ENCODE assay signal across 9 cellular contexts in the genomic region with DNA sequence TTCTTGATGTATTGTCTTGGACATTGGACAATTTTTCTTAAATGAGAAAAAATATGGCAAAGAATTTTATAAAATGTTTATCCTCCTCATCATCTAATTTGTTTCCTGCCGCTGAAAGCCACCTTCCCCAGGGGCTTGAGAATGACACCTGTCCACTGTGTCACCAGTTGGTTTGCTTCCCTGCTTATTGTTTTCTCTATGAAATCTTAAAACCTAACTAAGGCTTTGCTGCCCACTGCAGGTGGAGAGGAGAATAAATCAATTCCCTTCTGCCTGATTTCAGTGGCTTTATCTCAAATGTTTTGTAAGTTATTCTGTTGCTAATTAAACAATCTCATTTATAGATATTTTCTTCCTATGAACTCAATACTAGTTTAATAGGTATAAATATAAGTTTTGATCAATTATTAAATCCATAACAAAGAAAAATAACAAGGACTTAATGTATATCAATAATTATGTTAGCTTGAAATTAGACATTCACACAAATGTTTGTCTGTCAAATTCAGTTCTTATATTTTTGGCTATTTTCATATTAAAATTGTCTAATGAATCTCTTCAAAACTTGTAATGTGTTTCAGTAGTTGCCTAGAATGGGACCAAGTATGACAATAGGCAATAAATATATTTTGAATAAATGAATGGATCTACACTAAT.
DNase-seq lines count a peak whose midpoint lies in the region; ATAC-seq and TF ChIP-seq lines count a peak whose summit lies in the region.
"Had no signal": no experiment of that assay in that cellular context is flagged by ENCODE, and none has a peak within 500 bp of the region (broad histone marks: within the 10 kb centered on the region; RNA-seq: fewer than 3 reads in every experiment).

No MANE protein-coding gene starts in this region.

- H3F3A ChIP-seq in DOHH2 (ENCODE audit: control insufficient read depth, insufficient read depth): peaks cover 12% of the 10 kb centered on the region

- no peaks in the 10 kb centered on the region for H3K79me2 ChIP-seq in DOHH2 (ENCODE audit: control insufficient read depth, low read length)

- peak; percentile 78 for DNase-seq in NCI-H82 (lab: John Stamatoyannopoulos, UW)
- DNase-seq in epithelial cell of esophagus (ENCODE audit: low read depth): peak; percentile 39
- peak; percentile 3 for DNase-seq in occipital lobe (lab: John Stamatoyannopoulos, UW)
- DNase-seq in activated effector memory CD4-positive, alpha-beta T cell treated with anti-CD3 and anti-CD28 coated beads, Interleukin-2, amount 50 U/mL, for 16 hours: no peak
- no peak for DNase-seq in dedifferentiated amniotic fluid mesenchymal stem cell (ENCODE audit: extremely low spot score)

- H3K9me2 ChIP-seq in DOHH2 (replicated peaks; ENCODE audit: control insufficient read depth, low read length): no peaks in the 10 kb centered on the region

- peaks cover 11% of the 10 kb centered on the region for H3K36me3 ChIP-seq in DOHH2 (ENCODE audit: control insufficient read depth, low read length)

- H3K4me2 ChIP-seq in DOHH2 (ENCODE audit: low read length): peak overlapping the region; percentile 77

- TF ChIP-seq CTCF in DOHH2 (IDR thresholded peaks at IDR 0.05; ENCODE audit: low read depth, low read length, poor library complexity, severe bottlenecking) (peak; percentile 76), epithelial cell of esophagus (IDR thresholded peaks at IDR 0.05; ENCODE audit: insufficient read depth, low read depth, low read length, missing control alignments) (peak; percentile 77)

- no peaks in the 10 kb centered on the region for H4K20me1 ChIP-seq in DOHH2 (ENCODE audit: control insufficient read depth, insufficient read depth, low read depth, low read length)

- H3K27me3 ChIP-seq in DOHH2 (ENCODE audit: control insufficient read depth, low read length): no peaks in the 10 kb centered on the region

- H3K4me3 ChIP-seq in DOHH2 (ENCODE audit: low read length) (peak overlapping the region; percentile 34; the same call in 1 of the 2 replicates), epithelial cell of esophagus (ENCODE audit: low read length) (no peak overlapping the region)
- H3K4me3 ChIP-seq: skin epidermis had no signal

- peaks cover 59% of the 10 kb centered on the region for H3K4me1 ChIP-seq in DOHH2 (ENCODE audit: control insufficient read depth, low read length)

- peak overlapping the region; percentile 91 for H3K27ac ChIP-seq in DOHH2 (ENCODE audit: low read depth, low read length)
- H3K27ac ChIP-seq: skin epidermis had no signal

- H3K9me3 ChIP-seq in DOHH2 (ENCODE audit: control insufficient read depth, insufficient read depth, low read length): 0 out of 2 replicates have a peak, but pooled peaks cover 5% of the 10 kb centered on the region

- peak; percentile 67 for ATAC-seq in GM19395 (IDR thresholded peaks at IDR 0.05; ENCODE audit: unreplicated experiment)
- ATAC-seq in HG03520 (IDR thresholded peaks at IDR 0.05; ENCODE audit: unreplicated experiment): peak; percentile 74

Comparison
In these comparisons a context has a peak if more than half of its experiments do, and no peak if none do; other contexts are left out.
1. DNase-seq: peak in NCI-H82 (single experiment), epithelial cell of esophagus (single experiment) and occipital lobe (single experiment); none in activated effector memory CD4-positive, alpha-beta T cell treated with anti-CD3 and anti-CD28 coated beads, Interleukin-2, amount 50 U/mL, for 16 hours (single experiment) and dedifferentiated amniotic fluid mesenchymal stem cell (single experiment).